Comparison of ENCODE assay signal across 2 cellular contexts in the genomic region with DNA sequence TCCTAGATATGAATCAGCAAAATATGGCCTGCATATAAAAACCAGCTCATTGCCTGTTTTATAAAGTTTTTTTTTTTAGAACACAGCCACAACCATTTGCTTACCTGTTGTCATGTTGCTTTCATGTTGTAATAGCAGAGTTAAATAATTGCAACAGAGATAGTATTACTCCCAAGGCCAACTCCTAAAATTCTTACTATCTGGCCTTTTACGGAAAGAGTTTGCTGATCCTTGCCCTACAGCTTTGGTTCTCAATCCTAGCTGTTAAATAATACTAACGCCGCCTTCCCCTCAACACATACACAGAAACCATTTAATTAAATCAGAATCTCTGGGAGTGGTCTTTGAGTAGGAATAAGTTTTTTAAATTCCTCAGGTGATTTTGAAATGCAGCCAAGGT.
TF ChIP-seq lines count a peak whose summit lies in the region.

No MANE protein-coding gene starts in this region.

TF ChIP-seq in liver, 16 proteins besides CTCF, POLR2A, EP300 and RAD21 (continued from another document):
- no peak for TF ChIP-seq GABPA (IDR thresholded peaks at IDR 0.05 in 1 of 2, conservative IDR thresholded peaks at IDR 0.05 in 1 of 2)
- TF ChIP-seq, protein P1, sequence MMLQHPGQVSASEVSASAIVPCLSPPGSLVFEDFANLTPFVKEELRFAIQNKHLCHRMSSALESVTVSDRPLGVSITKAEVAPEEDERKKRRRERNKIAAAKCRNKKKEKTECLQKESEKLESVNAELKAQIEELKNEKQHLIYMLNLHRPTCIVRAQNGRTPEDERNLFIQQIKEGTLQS (IDR thresholded peaks at IDR 0.05), result peak; percentile 8
- TF ChIP-seq, protein P2, sequence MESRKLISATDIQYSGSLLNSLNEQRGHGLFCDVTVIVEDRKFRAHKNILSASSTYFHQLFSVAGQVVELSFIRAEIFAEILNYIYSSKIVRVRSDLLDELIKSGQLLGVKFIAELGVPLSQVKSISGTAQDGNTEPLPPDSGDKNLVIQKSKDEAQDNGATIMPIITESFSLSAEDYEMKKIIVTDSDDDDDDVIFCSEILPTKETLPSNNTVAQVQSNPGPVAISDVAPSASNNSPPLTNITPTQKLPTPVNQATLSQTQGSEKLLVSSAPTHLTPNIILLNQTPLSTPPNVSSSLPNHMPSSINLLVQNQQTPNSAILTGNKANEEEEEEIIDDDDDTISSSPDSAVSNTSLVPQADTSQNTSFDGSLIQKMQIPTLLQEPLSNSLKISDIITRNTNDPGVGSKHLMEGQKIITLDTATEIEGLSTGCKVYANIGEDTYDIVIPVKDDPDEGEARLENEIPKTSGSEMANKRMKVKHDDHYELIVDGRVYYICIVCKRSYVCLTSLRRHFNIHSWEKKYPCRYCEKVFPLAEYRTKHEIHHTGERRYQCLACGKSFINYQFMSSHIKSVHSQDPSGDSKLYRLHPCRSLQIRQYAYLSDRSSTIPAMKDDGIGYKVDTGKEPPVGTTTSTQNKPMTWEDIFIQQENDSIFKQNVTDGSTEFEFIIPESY (IDR thresholded peaks at IDR 0.05), result peak; percentile 12
- TF ChIP-seq HNF4A (conservative IDR thresholded peaks at IDR 0.05), result peak; percentile 12 to 54
- peak; percentile 38 to 41 for TF ChIP-seq JUND (IDR thresholded peaks at IDR 0.05)
- TF ChIP-seq NR2F2 (IDR thresholded peaks at IDR 0.05), result no peak
- no peak for TF ChIP-seq HNF4G (IDR thresholded peaks at IDR 0.05)
- TF ChIP-seq TAF1 (conservative IDR thresholded peaks at IDR 0.05), result no peak
- TF ChIP-seq FOXA1 (IDR thresholded peaks at IDR 0.05), result no peak
- TF ChIP-seq, protein P3, sequence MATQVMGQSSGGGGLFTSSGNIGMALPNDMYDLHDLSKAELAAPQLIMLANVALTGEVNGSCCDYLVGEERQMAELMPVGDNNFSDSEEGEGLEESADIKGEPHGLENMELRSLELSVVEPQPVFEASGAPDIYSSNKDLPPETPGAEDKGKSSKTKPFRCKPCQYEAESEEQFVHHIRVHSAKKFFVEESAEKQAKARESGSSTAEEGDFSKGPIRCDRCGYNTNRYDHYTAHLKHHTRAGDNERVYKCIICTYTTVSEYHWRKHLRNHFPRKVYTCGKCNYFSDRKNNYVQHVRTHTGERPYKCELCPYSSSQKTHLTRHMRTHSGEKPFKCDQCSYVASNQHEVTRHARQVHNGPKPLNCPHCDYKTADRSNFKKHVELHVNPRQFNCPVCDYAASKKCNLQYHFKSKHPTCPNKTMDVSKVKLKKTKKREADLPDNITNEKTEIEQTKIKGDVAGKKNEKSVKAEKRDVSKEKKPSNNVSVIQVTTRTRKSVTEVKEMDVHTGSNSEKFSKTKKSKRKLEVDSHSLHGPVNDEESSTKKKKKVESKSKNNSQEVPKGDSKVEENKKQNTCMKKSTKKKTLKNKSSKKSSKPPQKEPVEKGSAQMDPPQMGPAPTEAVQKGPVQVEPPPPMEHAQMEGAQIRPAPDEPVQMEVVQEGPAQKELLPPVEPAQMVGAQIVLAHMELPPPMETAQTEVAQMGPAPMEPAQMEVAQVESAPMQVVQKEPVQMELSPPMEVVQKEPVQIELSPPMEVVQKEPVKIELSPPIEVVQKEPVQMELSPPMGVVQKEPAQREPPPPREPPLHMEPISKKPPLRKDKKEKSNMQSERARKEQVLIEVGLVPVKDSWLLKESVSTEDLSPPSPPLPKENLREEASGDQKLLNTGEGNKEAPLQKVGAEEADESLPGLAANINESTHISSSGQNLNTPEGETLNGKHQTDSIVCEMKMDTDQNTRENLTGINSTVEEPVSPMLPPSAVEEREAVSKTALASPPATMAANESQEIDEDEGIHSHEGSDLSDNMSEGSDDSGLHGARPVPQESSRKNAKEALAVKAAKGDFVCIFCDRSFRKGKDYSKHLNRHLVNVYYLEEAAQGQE (IDR thresholded peaks at IDR 0.05), result no peak
- TF ChIP-seq, protein P4, sequence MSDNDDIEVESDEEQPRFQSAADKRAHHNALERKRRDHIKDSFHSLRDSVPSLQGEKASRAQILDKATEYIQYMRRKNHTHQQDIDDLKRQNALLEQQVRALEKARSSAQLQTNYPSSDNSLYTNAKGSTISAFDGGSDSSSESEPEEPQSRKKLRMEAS (IDR thresholded peaks at IDR 0.05), result no peak

TF ChIP-seq in HepG2, 621 proteins besides CTCF, POLR2A, EP300 and RAD21 (continued from another document):
- no peak for TF ChIP-seq FOXK1 (CRISPR knock-in tag; IDR thresholded peaks at IDR 0.05; ENCODE audit: borderline replicate concordance, low read depth)
